In the genomic region with DNA sequence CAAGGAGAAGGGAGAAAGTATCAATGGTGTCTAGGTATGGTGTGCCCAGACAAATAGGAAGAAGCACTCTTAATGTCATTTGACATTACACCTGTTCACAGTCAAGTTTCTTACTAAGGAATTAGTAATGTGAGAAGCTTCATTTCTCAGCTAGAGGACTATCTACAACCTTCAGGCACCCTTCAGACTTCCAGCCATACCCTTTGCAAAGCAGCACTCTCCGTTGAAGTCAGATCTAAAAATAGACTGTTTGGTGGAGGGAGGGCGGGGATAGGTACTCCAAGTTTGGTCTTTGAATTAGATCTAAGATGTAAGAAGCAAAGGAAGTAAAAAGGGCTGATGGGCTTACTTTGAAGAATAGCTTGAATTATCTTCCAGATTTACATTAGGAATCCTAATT, we compare ENCODE assay signal across 32 cellular contexts.
"Had no signal": no experiment of that assay in that cellular context is flagged by ENCODE, and none has a peak within 500 bp of the region (broad histone marks: within the 10 kb centered on the region; RNA-seq: fewer than 3 reads in every experiment).

No MANE protein-coding gene starts in this region.

- H3K4me3 ChIP-seq: K562, Peyer's patch had no signal

- DNase-seq: activated B cell treated with CpG ODN at 0.5 μM for 24 hours; activated CD4-positive, alpha-beta memory T cell treated with anti-CD3 and anti-CD28 coated beads, Interleukin-2, amount 10 ng/mL, durations not matched to agents 7 days and 5 days; activated CD4-positive, alpha-beta T cell treated with anti-CD3 and anti-CD28 coated beads for 1 hour; activated CD4-positive, alpha-beta T cell treated with anti-CD3 and anti-CD28 coated beads for 48 hours; activated CD8-positive, alpha-beta memory T cell treated with anti-CD3 and anti-CD28 coated beads for 24 hours; activated CD8-positive, alpha-beta memory T cell treated with anti-CD3 and anti-CD28 coated beads, Interleukin-2, amount 10 ng/mL, durations not matched to agents 7 days and 5 days; activated CD8-positive, alpha-beta memory T cell treated with anti-CD3 and anti-CD28 coated beads, Interleukin-2, amount 50 U/mL, for 48 hours; activated effector memory CD4-positive, alpha-beta T cell treated with Interleukin-2 at 50 U/mL for 16 hours; activated naive CD4-positive, alpha-beta T cell treated with anti-CD3 and anti-CD28 coated beads, Interleukin-2, amount 10 ng/mL, durations not matched to agents 7 days and 5 days; activated naive CD8-positive, alpha-beta T cell treated with anti-CD3 and anti-CD28 coated beads, Interleukin-2, amount 50 U/mL, for 24 hours; activated T-cell treated with anti-CD3 and anti-CD28 coated beads, Interleukin-2, amount 50 U/mL, for 48 hours; anterior cingulate cortex; NCI-H1048; NCI-H1105 treated with DMSO at 0.1 percent for 48 hours; NCI-H1436; NCI-H1694; NCI-H1930; NCI-H2081 treated with DMSO at 0.1 percent for 48 hours; NCI-H2171; NCI-H510A; NCI-H526; NCI-H748 treated with DMSO at 0.1 percent for 48 hours; NK-92 treated with Interleukin-12 subunit alpha and Interleukin-12 subunit beta, amount 100 ng/mL, for 24 hours; PC-3; Peyer's patch; RPMI8226; SW 1271; T-helper 1 cell; T-helper 2 cell; T-helper 9 cell had no signal

- H3K4me1 ChIP-seq: Peyer's patch had no signal

- H3K36me3 ChIP-seq: Peyer's patch had no signal

- ATAC-seq: activated CD8-positive, alpha-beta memory T cell treated with anti-CD3 and anti-CD28 coated beads, Interleukin-2, amount 10 ng/mL, durations not matched to agents 7 days and 5 days; activated naive CD8-positive, alpha-beta T cell treated with anti-CD3 and anti-CD28 coated beads, Interleukin-2, amount 50 U/mL, for 24 hours; K562; PC-3 had no signal

- H3K27me3 ChIP-seq: Peyer's patch had no signal

- H3K27ac ChIP-seq: Peyer's patch, VCaP had no signal

- H3K9me3 ChIP-seq: Peyer's patch had no signal
